In the genomic region with DNA sequence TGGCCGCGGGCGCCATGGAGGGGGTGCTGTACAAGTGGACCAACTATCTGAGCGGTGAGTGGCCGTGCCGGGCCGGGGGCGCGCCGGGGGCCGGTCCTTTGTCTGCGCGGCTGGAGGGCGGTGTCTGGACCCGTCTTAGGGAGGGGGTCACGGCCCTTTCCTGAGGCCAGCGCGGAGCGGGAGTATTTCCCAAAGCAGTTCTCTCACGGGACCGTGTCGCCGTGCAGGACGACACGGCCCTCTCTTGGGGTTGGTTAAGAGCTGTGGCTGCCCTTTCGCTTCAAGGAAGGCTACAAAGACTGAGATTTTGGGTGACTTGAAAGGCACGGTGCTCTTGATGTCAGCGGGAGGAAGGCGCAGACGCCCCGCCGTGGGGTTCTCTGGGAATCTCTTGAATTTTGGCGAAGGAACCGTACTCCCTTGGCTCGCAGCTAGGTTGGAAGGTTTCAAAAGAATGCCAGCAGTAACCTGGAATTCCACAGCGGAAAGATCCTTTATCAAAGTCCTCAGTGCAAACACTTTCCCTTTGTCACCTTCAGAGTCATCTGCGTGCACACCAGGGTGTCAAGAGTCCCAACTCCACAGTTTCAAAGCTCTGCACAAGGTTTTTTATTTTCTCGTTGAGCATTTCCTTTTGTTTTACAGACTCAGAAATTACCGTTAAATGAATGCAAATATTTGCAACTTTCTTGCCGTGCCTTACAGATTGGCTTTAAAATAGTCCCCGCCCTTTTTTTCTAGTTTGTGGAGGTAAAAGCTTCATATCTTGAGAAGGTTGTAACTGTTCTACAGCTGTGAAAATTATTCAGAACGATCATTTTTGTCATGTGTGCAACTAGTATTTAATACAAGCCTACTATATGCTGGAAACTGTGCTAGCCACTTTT, we compare ENCODE assay signal across 8 cellular contexts. TPM values are rescaled to one million over a fixed set of nuclear protein-coding genes. Genes with fewer than 3 reads are reported as not detected.
DNase-seq lines count a peak whose midpoint lies in the region; ATAC-seq, FAIRE-seq and TF ChIP-seq lines count a peak whose summit lies in the region.

No MANE protein-coding gene starts in this region.

- ATAC-seq in GM18517 (IDR thresholded peaks at IDR 0.05; ENCODE audit: unreplicated experiment) (peak; percentile 10), HG02973 (IDR thresholded peaks at IDR 0.05; ENCODE audit: unreplicated experiment) (peak; percentile 16), GM12878 (peak; percentile 24)

- DNase-seq in C1 segment of cervical spinal cord (lab: John Stamatoyannopoulos, UW) = peak in 9 of 14 donors; percentile 51 to 72 (median 69)
- no peak for DNase-seq in GM12878 (ENCODE audit: low read depth, low spot score)
- peak; percentile 24 for DNase-seq in iPS-NIHi11 (ENCODE audit: low spot score)
- no peak for DNase-seq in NCI-H1092 (lab: John Stamatoyannopoulos, UW)

- SMC1A ChIA-PET in GM12878 (lab: Charles Lee; ENCODE audit: uncharacterized antibody, unreplicated experiment) = interaction anchor here (0.9 to 1.4 kb wide), 3 partner anchors 10 to 48 kb away, joined by 3 to 7 read pairs (median 3); no protein-coding TSS in a partner anchor

- TF ChIP-seq EP300 in GM12878 (IDR thresholded peaks at IDR 0.05; ENCODE audit: borderline replicate concordance in 1 of 2, control insufficient read depth in 1 of 2, low read depth in 2 of 2, low read length in 2 of 2) = no peak

- H3K27ac ChIP-seq in OCI-LY3 (ENCODE audit: low read length) = peak overlapping the region; percentile 98
- peak overlapping the region; percentile 45 for H3K27ac ChIP-seq in GM12878 (ENCODE audit: control insufficient read depth, insufficient read depth)
- H3K27ac ChIP-seq in skeletal muscle tissue (ENCODE audit: low read depth, low read length) = peak overlapping the region; percentile 82

- RAD21 ChIA-PET in GM12878 (lab: Charles Lee; ENCODE audit: unreplicated experiment) = interaction anchor here (1.5 to 2.0 kb wide), 2 partner anchors 33 kb away, joined by 5 to 8 read pairs; no protein-coding TSS in a partner anchor

- H3K79me2 ChIP-seq in OCI-LY3 (ENCODE audit: low read length) = peaks cover 65% of the 10 kb centered on the region
- H3K79me2 ChIP-seq in GM12878 (ENCODE audit: control insufficient read depth, insufficient read depth, low read length) = peaks cover 24% of the 10 kb centered on the region

- TF ChIP-seq RAD21 in GM12878 (IDR thresholded peaks at IDR 0.05; ENCODE audit: insufficient read depth, low read depth, low read length) = no peak

- CTCF ChIA-PET in GM12878 (lab: Yijun Ruan, JAX) = interaction anchor here (0.8 to 2.3 kb wide), 6 partner anchors 9 to 535 kb away, joined by 3 to 20 read pairs (median 4); no protein-coding TSS in a partner anchor

- H3K4me3 ChIP-seq in OCI-LY3 (ENCODE audit: low read length) (peak overlapping the region; percentile 88), GM12878 (peak overlapping the region; percentile 76), skeletal muscle tissue (ENCODE audit: low read length in 3 of 3) (peak overlapping the region; percentile 83 to 100 (median 87))

- in situ Hi-C loops in GM12878 (cut with MboI) = no loop called here

- H4K20me1 ChIP-seq in OCI-LY3 (ENCODE audit: insufficient read depth, low read length) (peaks cover 45% of the 10 kb centered on the region), GM12878 (ENCODE audit: control insufficient read depth, insufficient read depth) (no peaks in the 10 kb centered on the region)

- no TSS peak for BruUV-seq in GM12878 (replicated peaks; lab: Mats Ljungman, UMichigan)

- TF ChIP-seq CTCF in OCI-LY3 (IDR thresholded peaks at IDR 0.05; ENCODE audit: low read depth, low read length) = 0 out of 2 replicates have a peak, but pooled peaks have one; percentile 3
- no peak for TF ChIP-seq CTCF in GM12878 (IDR thresholded peaks at IDR 0.05 in 2 of 3, conservative IDR thresholded peaks at IDR 0.05 in 1 of 3; ENCODE audit: control insufficient read depth in 2 of 3, extremely low read depth in 1 of 3, insufficient read depth in 1 of 3, low read depth in 3 of 3, low read length in 3 of 3)

- H3K9me3 ChIP-seq in OCI-LY3 (ENCODE audit: insufficient read depth, low read length) = no peaks in the 10 kb centered on the region
- no peaks in the 10 kb centered on the region for H3K9me3 ChIP-seq in GM12878 (replicated peaks; ENCODE audit: control insufficient read depth, insufficient read depth, low read length)
- no peaks in the 10 kb centered on the region for H3K9me3 ChIP-seq in skeletal muscle tissue (ENCODE audit: control insufficient read depth in 3 of 3, low read length in 3 of 3)

- H3K36me3 ChIP-seq in OCI-LY3 (replicated peaks; ENCODE audit: low read depth, low read length) = peaks cover 4% of the 10 kb centered on the region
- no peaks in the 10 kb centered on the region for H3K36me3 ChIP-seq in GM12878 (ENCODE audit: control insufficient read depth in 2 of 2, insufficient read depth in 2 of 2, low read length in 1 of 2)
- H3K36me3 ChIP-seq in skeletal muscle tissue (ENCODE audit: control insufficient read depth in 3 of 3, insufficient read depth in 3 of 3, low read length in 3 of 3) = no peaks in the 10 kb centered on the region

- 4% methylated on average over 32 of the region's 42 CpGs for WGBS in GM12878 (ENCODE audit: insufficient coverage, insufficient replicate concordance, low lambda C conversion rate, missing lambda C conversion rate)

- no peak for TF ChIP-seq POLR2A in GM12878 (IDR thresholded peaks at IDR 0.05; ENCODE audit: low read depth, low read length)

- H3K4me1 ChIP-seq in OCI-LY3 (ENCODE audit: low read length) (peaks cover 29% of the 10 kb centered on the region), GM12878 (ENCODE audit: control insufficient read depth, insufficient read depth, low read length) (peaks cover 7% of the 10 kb centered on the region), skeletal muscle tissue (ENCODE audit: control insufficient read depth in 3 of 3, insufficient read depth in 3 of 3, low read length in 3 of 3) (peaks cover 25 to 33% (median 30%) of the 10 kb centered on the region in 3 donors)

- H3K9ac ChIP-seq in OCI-LY3 (ENCODE audit: low read length) = peak overlapping the region; percentile 98
- H3K9ac ChIP-seq in GM12878 (ENCODE audit: control insufficient read depth, insufficient read depth, low read length) = peak overlapping the region; percentile 35
- peak overlapping the region; percentile 79 to 87 (median 86) for H3K9ac ChIP-seq in skeletal muscle tissue (ENCODE audit: low read depth in 1 of 3, low read length in 3 of 3)

- intact Hi-C loops in GM12878 (cut with micrococcal nuclease; ENCODE audit: unreplicated experiment) = no loop called here

- H3K27me3 ChIP-seq in OCI-LY3 (ENCODE audit: low read depth, low read length) = no peaks in the 10 kb centered on the region
- H3K27me3 ChIP-seq in GM12878 (replicated peaks in 1 of 2; ENCODE audit: control insufficient read depth in 2 of 2, insufficient read depth in 2 of 2, low read length in 1 of 2) = no peaks in the 10 kb centered on the region
- H3K27me3 ChIP-seq in skeletal muscle tissue (ENCODE audit: control insufficient read depth in 3 of 3, insufficient read depth in 3 of 3, low read length in 3 of 3) = no peaks in the 10 kb centered on the region

- H2AFZ ChIP-seq in OCI-LY3 (ENCODE audit: low read depth, low read length) (peak overlapping the region; percentile 62; the same call in 1 of the 2 replicates), GM12878 (ENCODE audit: control insufficient read depth, low read depth, low read length) (peak overlapping the region; percentile 87)

- no peak for FAIRE-seq in GM12878 (lab: Jason Lieb, UNC)

- POLR2A ChIA-PET in GM12878 (lab: Charles Lee) = interaction anchor here (1.3 kb wide), 1 partner anchor 73 kb away, joined by 4 read pairs; no protein-coding TSS in a partner anchor

- H3K4me2 ChIP-seq in OCI-LY3 (ENCODE audit: low read length) (peak overlapping the region; percentile 94), GM12878 (ENCODE audit: control insufficient read depth, insufficient read depth) (peak overlapping the region; percentile 32)

RNA-seq across cellular contexts. Expression of a gene that starts 0.8 kb away (rescaled TPM):
- total RNA-seq in GM12878 (2013; cell fraction: nucleolus; rRNA removed) = 34.6 and 37.7 TPM in 2 replicates
- total RNA-seq in GM12878 (2014; rRNA removed) (5.3 and 5.4 TPM in 2 replicates), GM12878 (2014; rRNA removed; fragmentation: Illumina TruSeq; extraction: Trizol) (5.6 and 6.0 TPM in 2 replicates), GM12878 (2021) (7.1 and 7.6 TPM in 2 replicates), skeletal muscle tissue (6.8 TPM)
- polyA plus RNA-seq in GM12878 (2011; ENCODE audit: low read depth) = 3.4 TPM
- polyA plus RNA-seq in GM12878 (2011; rRNA removed) (13.2 and 16.5 TPM in 2 replicates), GM12878 (2014; fragmentation: Illumina TruSeq; extraction: Trizol) (5.1 and 6.1 TPM in 2 replicates), GM12878 (2014; fragmentation: Nextera tagmentation; extraction: Ambion mirVana) (1 to 10 TPM; 1.1 to 1.7 TPM), GM12878 (2014; rRNA removed) (3.5 and 3.7 TPM in 2 replicates), GM12878 (2016; fragmentation: Nextera tagmentation; extraction: Ambion mirVana) (1 to 10 TPM; 6.3 to 8.3 TPM)
- 4.2 and 5.6 TPM in 2 replicates for polyA plus RNA-seq in GM12878 (2011; cell fraction: cytosol; rRNA removed)
- 18.7 and 23.7 TPM in 2 replicates for polyA plus RNA-seq in GM12878 (2011; cell fraction: nucleus; rRNA removed)
- polyA plus RNA-seq in GM12878 (2012) = 3.6 and 5.9 TPM in 2 replicates
- polyA minus RNA-seq in GM12878 (2011; rRNA and poly(A)+ RNA removed) = 13.3 and 15.8 TPM in 2 replicates
- 4.3 and 4.8 TPM in 2 replicates for polyA minus RNA-seq in GM12878 (2011; cell fraction: cytosol; rRNA and poly(A)+ RNA removed)
- 17.3 and 20.1 TPM in 2 replicates for polyA minus RNA-seq in GM12878 (2011; cell fraction: nucleus; rRNA and poly(A)+ RNA removed)

RNA-seq across cellular contexts. Expression of a gene that starts 2.5 kb away (rescaled TPM):
- 38.2 and 39.7 TPM in 2 replicates for total RNA-seq in GM12878 (2013; cell fraction: nucleolus; rRNA removed)
- total RNA-seq in GM12878 (2014; rRNA removed) (4.2 and 6.2 TPM in 2 replicates), GM12878 (2014; rRNA removed; fragmentation: Illumina TruSeq; extraction: Trizol) (6.8 and 8.5 TPM in 2 replicates), GM12878 (2021) (3.0 and 5.1 TPM in 2 replicates), skeletal muscle tissue (13.0 TPM)
- polyA plus RNA-seq in GM12878 (2011; ENCODE audit: low read depth) = 6.6 TPM
- polyA plus RNA-seq in GM12878 (2011; rRNA removed) (8.2 and 15.7 TPM in 2 replicates), GM12878 (2014; fragmentation: Illumina TruSeq; extraction: Trizol) (8.9 and 11.8 TPM in 2 replicates), GM12878 (2014; fragmentation: Nextera tagmentation; extraction: Ambion mirVana) (1 to 10 TPM; 2.7 to 3.7 TPM), GM12878 (2014; rRNA removed) (6.9 and 7.8 TPM in 2 replicates), GM12878 (2016; fragmentation: Nextera tagmentation; extraction: Ambion mirVana) (1 to 10 TPM; 3.5 to 6.0 TPM)
- 2.9 and 3.1 TPM in 2 replicates for polyA plus RNA-seq in GM12878 (2011; cell fraction: cytosol; rRNA removed)
- 5.1 and 5.4 TPM in 2 replicates for polyA plus RNA-seq in GM12878 (2011; cell fraction: nucleus; rRNA removed)
- 7.3 and 8.1 TPM in 2 replicates for polyA plus RNA-seq in GM12878 (2012)
- 4.9 and 5.4 TPM in 2 replicates for polyA minus RNA-seq in GM12878 (2011; rRNA and poly(A)+ RNA removed)
- polyA minus RNA-seq in GM12878 (2011; cell fraction: cytosol; rRNA and poly(A)+ RNA removed) = 2.0 and 2.9 TPM in 2 replicates
- 5.2 and 6.7 TPM in 2 replicates for polyA minus RNA-seq in GM12878 (2011; cell fraction: nucleus; rRNA and poly(A)+ RNA removed)

RNA-seq across cellular contexts. Expression of a gene that starts 39.4 kb away (rescaled TPM):
- 27.7 and 29.9 TPM in 2 replicates for total RNA-seq in GM12878 (2013; cell fraction: nucleolus; rRNA removed)
- total RNA-seq in GM12878 (2014; rRNA removed) (39.5 and 44.1 TPM in 2 replicates), GM12878 (2014; rRNA removed; fragmentation: Illumina TruSeq; extraction: Trizol) (41.6 and 41.9 TPM in 2 replicates), GM12878 (2021) (67.6 and 68.5 TPM in 2 replicates), skeletal muscle tissue (20.4 TPM)
- 28.2 TPM for polyA plus RNA-seq in GM12878 (2011; ENCODE audit: low read depth)
- polyA plus RNA-seq in GM12878 (2011; rRNA removed) (41.7 and 46.7 TPM in 2 replicates), GM12878 (2014; fragmentation: Illumina TruSeq; extraction: Trizol) (51.3 and 51.5 TPM in 2 replicates), GM12878 (2014; fragmentation: Nextera tagmentation; extraction: Ambion mirVana) (10 to 100 TPM; 11.1 to 13.4 TPM), GM12878 (2014; rRNA removed) (33.0 and 36.7 TPM in 2 replicates), GM12878 (2016; fragmentation: Nextera tagmentation; extraction: Ambion mirVana) (10 to 100 TPM; 42.7 to 49.2 TPM)
- polyA plus RNA-seq in GM12878 (2011; cell fraction: cytosol; rRNA removed) = 28.1 and 34.2 TPM in 2 replicates
- polyA plus RNA-seq in GM12878 (2011; cell fraction: nucleus; rRNA removed) = 25.7 and 30.3 TPM in 2 replicates
- 31.1 and 38.9 TPM in 2 replicates for polyA plus RNA-seq in GM12878 (2012)
- 52.3 and 54.2 TPM in 2 replicates for polyA minus RNA-seq in GM12878 (2011; rRNA and poly(A)+ RNA removed)
- 17.8 and 18.6 TPM in 2 replicates for polyA minus RNA-seq in GM12878 (2011; cell fraction: cytosol; rRNA and poly(A)+ RNA removed)
- polyA minus RNA-seq in GM12878 (2011; cell fraction: nucleus; rRNA and poly(A)+ RNA removed) = 10.2 and 11.3 TPM in 2 replicates

Comparison
In these comparisons a context has a peak if more than half of its experiments do, and no peak if none do; other contexts are left out.
1. DNase-seq: peak in C1 segment of cervical spinal cord (9 of 14) and iPS-NIHi11 (single experiment); none in GM12878 (single experiment) and NCI-H1092 (single experiment).
2. H3K27ac ChIP-seq: peak in every context shown above with its lines; median percentile 98 in OCI-LY3; 82 in skeletal muscle tissue; 45 in GM12878.
3. H3K9ac ChIP-seq: peak in every context shown above with its lines; median percentile 98 in OCI-LY3; 86 in skeletal muscle tissue; 35 in GM12878.
4. Peak in every context shown above with its lines, with median percentiles within 50 percentile points of each other: ATAC-seq and H3K4me3 ChIP-seq.